Comparison of ENCODE assay signal across 2 cellular contexts in the genomic region with DNA sequence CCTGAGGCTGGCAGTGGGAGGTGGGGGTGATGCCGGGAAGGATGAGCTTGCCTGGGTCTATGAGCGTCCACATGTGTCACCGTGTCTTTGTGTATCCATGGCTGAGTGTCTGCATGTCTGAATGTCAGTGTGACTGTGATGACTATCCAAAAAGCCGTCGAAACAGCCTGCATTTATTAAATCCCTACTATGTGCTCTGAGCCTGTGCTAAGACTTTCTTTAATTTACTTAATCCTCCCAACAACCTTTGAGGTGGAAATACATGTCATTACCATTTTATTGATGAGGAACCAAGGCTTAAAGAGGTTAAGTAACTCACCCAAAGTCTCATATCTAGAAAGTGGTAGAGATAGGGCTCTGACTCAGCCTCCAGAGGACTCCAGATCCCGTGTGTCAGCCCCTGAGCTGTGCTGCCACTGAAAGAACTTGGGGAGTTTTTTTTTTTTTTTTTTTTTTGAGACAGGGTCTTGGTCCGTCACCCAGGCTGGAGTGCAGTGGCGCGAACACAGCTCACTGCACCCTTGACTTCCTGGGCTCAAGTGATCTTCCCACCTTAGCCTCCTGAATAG.
TF ChIP-seq lines count a peak whose summit lies in the region.

No MANE protein-coding gene starts in this region.

TF ChIP-seq in A549, 52 proteins besides CTCF, POLR2A, EP300 and RAD21:
- no peak for TF ChIP-seq PHF8 (IDR thresholded peaks at IDR 0.05; ENCODE audit: borderline replicate concordance, low read depth)
- TF ChIP-seq ATOH8 (CRISPR knock-in tag; IDR thresholded peaks at IDR 0.05; ENCODE audit: low read depth): no peak
- no peak for TF ChIP-seq JUN (IDR thresholded peaks at IDR 0.05)
- no peak for TF ChIP-seq TP53 (CRISPR knock-in tag; IDR thresholded peaks at IDR 0.05)
- TF ChIP-seq, protein P1, sequence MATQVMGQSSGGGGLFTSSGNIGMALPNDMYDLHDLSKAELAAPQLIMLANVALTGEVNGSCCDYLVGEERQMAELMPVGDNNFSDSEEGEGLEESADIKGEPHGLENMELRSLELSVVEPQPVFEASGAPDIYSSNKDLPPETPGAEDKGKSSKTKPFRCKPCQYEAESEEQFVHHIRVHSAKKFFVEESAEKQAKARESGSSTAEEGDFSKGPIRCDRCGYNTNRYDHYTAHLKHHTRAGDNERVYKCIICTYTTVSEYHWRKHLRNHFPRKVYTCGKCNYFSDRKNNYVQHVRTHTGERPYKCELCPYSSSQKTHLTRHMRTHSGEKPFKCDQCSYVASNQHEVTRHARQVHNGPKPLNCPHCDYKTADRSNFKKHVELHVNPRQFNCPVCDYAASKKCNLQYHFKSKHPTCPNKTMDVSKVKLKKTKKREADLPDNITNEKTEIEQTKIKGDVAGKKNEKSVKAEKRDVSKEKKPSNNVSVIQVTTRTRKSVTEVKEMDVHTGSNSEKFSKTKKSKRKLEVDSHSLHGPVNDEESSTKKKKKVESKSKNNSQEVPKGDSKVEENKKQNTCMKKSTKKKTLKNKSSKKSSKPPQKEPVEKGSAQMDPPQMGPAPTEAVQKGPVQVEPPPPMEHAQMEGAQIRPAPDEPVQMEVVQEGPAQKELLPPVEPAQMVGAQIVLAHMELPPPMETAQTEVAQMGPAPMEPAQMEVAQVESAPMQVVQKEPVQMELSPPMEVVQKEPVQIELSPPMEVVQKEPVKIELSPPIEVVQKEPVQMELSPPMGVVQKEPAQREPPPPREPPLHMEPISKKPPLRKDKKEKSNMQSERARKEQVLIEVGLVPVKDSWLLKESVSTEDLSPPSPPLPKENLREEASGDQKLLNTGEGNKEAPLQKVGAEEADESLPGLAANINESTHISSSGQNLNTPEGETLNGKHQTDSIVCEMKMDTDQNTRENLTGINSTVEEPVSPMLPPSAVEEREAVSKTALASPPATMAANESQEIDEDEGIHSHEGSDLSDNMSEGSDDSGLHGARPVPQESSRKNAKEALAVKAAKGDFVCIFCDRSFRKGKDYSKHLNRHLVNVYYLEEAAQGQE (IDR thresholded peaks at IDR 0.05): no peak
- TF ChIP-seq CEBPB (IDR thresholded peaks at IDR 0.05): no peak
- no peak for TF ChIP-seq ZC3H11A (IDR thresholded peaks at IDR 0.05)
- TF ChIP-seq, protein P2, sequence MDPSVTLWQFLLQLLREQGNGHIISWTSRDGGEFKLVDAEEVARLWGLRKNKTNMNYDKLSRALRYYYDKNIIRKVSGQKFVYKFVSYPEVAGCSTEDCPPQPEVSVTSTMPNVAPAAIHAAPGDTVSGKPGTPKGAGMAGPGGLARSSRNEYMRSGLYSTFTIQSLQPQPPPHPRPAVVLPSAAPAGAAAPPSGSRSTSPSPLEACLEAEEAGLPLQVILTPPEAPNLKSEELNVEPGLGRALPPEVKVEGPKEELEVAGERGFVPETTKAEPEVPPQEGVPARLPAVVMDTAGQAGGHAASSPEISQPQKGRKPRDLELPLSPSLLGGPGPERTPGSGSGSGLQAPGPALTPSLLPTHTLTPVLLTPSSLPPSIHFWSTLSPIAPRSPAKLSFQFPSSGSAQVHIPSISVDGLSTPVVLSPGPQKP (IDR thresholded peaks at IDR 0.05; ENCODE audit: low read depth, low read length): no peak
- TF ChIP-seq CHD2 (IDR thresholded peaks at IDR 0.05; ENCODE audit: low read length, partially characterized antibody): no peak
- TF ChIP-seq TFCP2L1 (CRISPR knock-in tag; IDR thresholded peaks at IDR 0.05): no peak
- no peak for TF ChIP-seq PBX3 (IDR thresholded peaks at IDR 0.05)
- no peak for TF ChIP-seq MYC (IDR thresholded peaks at IDR 0.05; ENCODE audit: borderline replicate concordance, low read length)
- TF ChIP-seq SMC3 (IDR thresholded peaks at IDR 0.05): no peak

TF ChIP-seq in H1, 55 proteins besides CTCF, POLR2A, EP300 and RAD21:
- TF ChIP-seq HDAC2 (IDR thresholded peaks at IDR 0.05; ENCODE audit: borderline replicate concordance in 1 of 2, low read depth in 2 of 2, low read length in 2 of 2): no peak
- TF ChIP-seq SIN3A (conservative IDR thresholded peaks at IDR 0.05 in 1 of 2, IDR thresholded peaks at IDR 0.05 in 1 of 2; ENCODE audit: low read depth in 1 of 2, low read length in 2 of 2): no peak
- TF ChIP-seq JUND (IDR thresholded peaks at IDR 0.05; ENCODE audit: low read length): no peak
- TF ChIP-seq FOSL1 (IDR thresholded peaks at IDR 0.05; ENCODE audit: insufficient read depth, low read depth, low read length): no peak
- TF ChIP-seq RFX5 (IDR thresholded peaks at IDR 0.05; ENCODE audit: borderline replicate concordance, low read depth, low read length): no peak
- TF ChIP-seq SIX5 (IDR thresholded peaks at IDR 0.05; ENCODE audit: low read depth, low read length): no peak
- TF ChIP-seq MAFK (IDR thresholded peaks at IDR 0.05; ENCODE audit: low read depth, low read length): no peak
- no peak for TF ChIP-seq TBP (IDR thresholded peaks at IDR 0.05; ENCODE audit: low read depth, low read length)
- TF ChIP-seq SIRT6 (IDR thresholded peaks at IDR 0.05; ENCODE audit: low read length): no peak
- TF ChIP-seq NRF1 (IDR thresholded peaks at IDR 0.05; ENCODE audit: low read depth, low read length): no peak
- no peak for TF ChIP-seq BRCA1 (IDR thresholded peaks at IDR 0.05; ENCODE audit: low read depth, low read length)
- no peak for TF ChIP-seq RBBP5 (IDR thresholded peaks at IDR 0.05; ENCODE audit: borderline replicate concordance, low read depth, low read length)
- no peak for TF ChIP-seq NANOG (IDR thresholded peaks at IDR 0.05; ENCODE audit: insufficient read depth, low read depth, low read length, poor library complexity, severe bottlenecking)
- no peak for TF ChIP-seq TCF12 (IDR thresholded peaks at IDR 0.05; ENCODE audit: low read depth, low read length)
- no peak for TF ChIP-seq KDM5A (IDR thresholded peaks at IDR 0.05; ENCODE audit: low read length)
- no peak for TF ChIP-seq ASH2L (IDR thresholded peaks at IDR 0.05; ENCODE audit: low read length)
- TF ChIP-seq YY1 (IDR thresholded peaks at IDR 0.05; ENCODE audit: low read depth, low read length): no peak
- no peak for TF ChIP-seq KDM1A (IDR thresholded peaks at IDR 0.05; ENCODE audit: borderline replicate concordance, low read length)
